ENCODE assay signal across 19 cellular contexts in genomic region chr4:177419416-177419815, GRCh38. TPM values are rescaled to one million over a fixed set of nuclear protein-coding genes. Genes with fewer than 3 reads are reported as not detected.
DNase-seq lines count a peak whose midpoint lies in the region; FAIRE-seq and TF ChIP-seq lines count a peak whose summit lies in the region.
"Had no signal": no experiment of that assay in that cellular context is flagged by ENCODE, and none has a peak within 500 bp of the region (broad histone marks: within the 10 kb centered on the region; RNA-seq: fewer than 3 reads in every experiment).

No MANE protein-coding gene starts in this region.

- H4K20me1 ChIP-seq in GM23248 (ENCODE audit: insufficient read depth): no peaks in the 10 kb centered on the region

- 58 to 66% methylated on average over 3 of the region's 3 CpGs for WGBS in GM23248 (ENCODE audit: low coverage in 1 of 2, low lambda C conversion rate in 2 of 2, missing lambda C conversion rate in 2 of 2), 2 experiments
- 83% methylated on average over 3 of the region's 3 CpGs for WGBS in testis, 2 donors

- no peak for TF ChIP-seq POLR2A in testis (IDR thresholded peaks at IDR 0.05)

- H3K4me1 ChIP-seq in GM23248 (ENCODE audit: insufficient read depth) (no peaks in the 10 kb centered on the region), testis (no peaks in the 10 kb centered on the region)

- no peaks in the 10 kb centered on the region for H3K9me2 ChIP-seq in GM23248 (ENCODE audit: insufficient read depth)

- H2AFZ ChIP-seq in GM23248: no peak overlapping the region

- H3K79me2 ChIP-seq in GM23248 (ENCODE audit: insufficient read depth): no peaks in the 10 kb centered on the region

- in situ Hi-C loops in GM23248 (cut with MboI): no loop called here

- H3K27me3 ChIP-seq in GM23248 (replicated peaks; ENCODE audit: insufficient read depth): no peaks in the 10 kb centered on the region
- H3K27me3 ChIP-seq in bronchial epithelial cell (ENCODE audit: control insufficient read depth, insufficient read depth, low read length): no peaks in the 10 kb centered on the region
- H3K27me3 ChIP-seq in testis: no peaks in the 10 kb centered on the region

- H3K27ac ChIP-seq in GM23248 (no peak overlapping the region), testis (no peak overlapping the region)

- H3K4me2 ChIP-seq in GM23248 (ENCODE audit: unreplicated experiment): no peak overlapping the region

- FAIRE-seq in bronchial epithelial cell (lab: Jason Lieb, UNC): no peak
- FAIRE-seq: GM12891, GM18507, GM19239, H54 had no signal

- DNase-seq in GM23248 (peak; percentile 2), bronchial epithelial cell (ENCODE audit: low read depth) (peak; percentile 6), putamen (ENCODE audit: low spot score) (peak; percentile 63), testis (no peak), midbrain (lab: John Stamatoyannopoulos, UW) (no peak), NCI-H146 (lab: John Stamatoyannopoulos, UW) (no peak)
- DNase-seq: C1 segment of cervical spinal cord; Calu3; CD4-positive, alpha-beta memory T cell; COR-L47; DMS53; DMS79 treated with DMSO at 0.1 percent for 48 hours; GDM1; GOT3; HCEC 1CT had no signal

- no peaks in the 10 kb centered on the region for H3K36me3 ChIP-seq in GM23248 (ENCODE audit: low read depth)
- H3K36me3 ChIP-seq in bronchial epithelial cell (ENCODE audit: control insufficient read depth, insufficient read depth, low read length): no peaks in the 10 kb centered on the region
- H3K36me3 ChIP-seq in testis (ENCODE audit: low read depth, missing control alignments): no peaks in the 10 kb centered on the region

- TF ChIP-seq CTCF in bronchial epithelial cell (IDR thresholded peaks at IDR 0.05; ENCODE audit: insufficient read depth, low read length, severe bottlenecking) (no peak), testis (IDR thresholded peaks at IDR 0.05) (no peak)

- H3K9me3 ChIP-seq in GM23248 (ENCODE audit: low read depth): no peaks in the 10 kb centered on the region
- H3K9me3 ChIP-seq in testis: no peaks in the 10 kb centered on the region

- no peaks in the 10 kb centered on the region for H3F3A ChIP-seq in GM23248 (ENCODE audit: insufficient read depth)

- intact Hi-C loops in testis (cut with DNase I; ENCODE audit: low total_unique reads): no loop called here

- H3K9ac ChIP-seq in GM23248: no peak overlapping the region

- no peak overlapping the region for H3K4me3 ChIP-seq in GM23248
- no peak overlapping the region for H3K4me3 ChIP-seq in bronchial epithelial cell (ENCODE audit: low read depth, low read length)
- no peak overlapping the region for H3K4me3 ChIP-seq in testis

RNA-seq across cellular contexts. Expression of gene AGA, which starts 22.8 kb away (rescaled TPM):
- total RNA-seq in GM23248 (2014; rRNA removed; shearing (Covaris generic)): 60.2 and 68.7 TPM in 2 replicates
- polyA plus RNA-seq in GM23248 (2016; fragmentation: Nextera tagmentation; extraction: Ambion mirVana): 45.9 and 50.7 TPM in 2 replicates
- 71.3 and 111 TPM in 2 replicates for total RNA-seq in bronchial epithelial cell
- 10 to 100 TPM; 24.0 to 50.2 TPM for total RNA-seq in testis
- polyA plus RNA-seq in testis (ENCODE audit: insufficient read depth, low read depth, low replicate concordance): 39.0 TPM

Comparison
In these comparisons a context has a peak if more than half of its experiments do, and no peak if none do; other contexts are left out.
1. DNase-seq: peak in GM23248 (single experiment), bronchial epithelial cell (single experiment) and putamen (single experiment); none in testis (single experiment), midbrain (single experiment) and NCI-H146 (single experiment).